ENCODE assay signal across 8 cellular contexts in the genomic region with DNA sequence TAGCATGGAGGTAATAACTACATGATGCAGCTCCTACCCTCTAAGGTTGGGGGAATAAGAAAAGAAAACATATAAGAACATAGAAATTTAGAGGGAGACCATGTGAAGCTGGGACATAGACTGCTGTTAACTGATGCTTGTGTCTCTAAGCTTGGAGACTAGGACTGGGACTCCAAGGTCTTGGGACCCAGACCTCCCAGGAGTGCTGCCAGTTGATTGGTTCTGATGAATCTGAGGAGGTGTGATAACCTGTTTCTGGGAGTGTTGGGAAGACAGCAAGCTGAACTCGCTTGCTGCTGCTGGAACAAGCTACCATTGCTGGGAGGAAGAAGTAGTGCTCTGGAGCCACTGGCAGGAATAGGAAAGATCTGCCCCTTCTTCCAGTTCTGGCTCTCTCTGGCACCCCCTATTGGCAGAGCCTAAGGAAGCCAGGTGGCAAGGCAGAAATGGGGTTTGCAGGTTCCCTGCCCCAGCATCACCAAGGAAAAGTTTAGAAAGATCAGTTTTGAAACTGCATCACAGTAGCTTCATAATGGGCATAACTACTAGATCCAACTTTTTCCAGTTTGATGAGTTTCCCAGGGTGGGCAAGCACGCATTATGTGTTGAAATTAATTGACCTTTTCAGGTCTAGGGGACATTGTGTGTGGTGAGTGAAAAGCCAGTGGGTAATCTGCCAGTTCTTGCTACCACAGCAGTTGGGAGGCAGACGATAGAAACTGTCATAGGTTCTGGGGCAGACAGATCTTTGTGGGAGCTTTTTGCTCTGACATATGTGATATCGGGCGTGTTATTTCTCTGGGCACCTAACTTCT.
DNase-seq lines count a peak whose midpoint lies in the region; ATAC-seq and TF ChIP-seq lines count a peak whose summit lies in the region.

No MANE protein-coding gene starts in this region.

- H3K9ac ChIP-seq in neuronal stem cell (ENCODE audit: low read depth, low read length, poor library complexity), result no peak overlapping the region

- H4K20me1 ChIP-seq in PC-9 (ENCODE audit: insufficient read depth), result peaks cover 58% of the 10 kb centered on the region

- ATAC-seq in HG02852 (IDR thresholded peaks at IDR 0.05; ENCODE audit: unreplicated experiment) (no peak), HG03097 (IDR thresholded peaks at IDR 0.05; ENCODE audit: low FRiP score, unreplicated experiment) (no peak)

- WGBS in neuronal stem cell (ENCODE audit: extremely low coverage in 2 of 2, insufficient read length in 2 of 2, insufficient replicate concordance in 1 of 2), 2 donors, result no CpG with 5 or more reads among the region's 5 CpGs

- no peak overlapping the region for H4K91ac ChIP-seq in neuronal stem cell (ENCODE audit: low read depth, low read length, poor library complexity)

- no peak overlapping the region for H2BK12ac ChIP-seq in neuronal stem cell (ENCODE audit: low read length)

- no peak overlapping the region for H3K4ac ChIP-seq in neuronal stem cell (ENCODE audit: low read length)

- H3F3A ChIP-seq in PC-9 (ENCODE audit: insufficient read depth, low read depth), result 0 out of 2 replicates have a peak, but pooled peaks cover 5% of the 10 kb centered on the region

- no TSS peak for BruUV-seq in PC-9 (replicated peaks; lab: Mats Ljungman, UMichigan)

- H3K4me1 ChIP-seq in PC-9 (replicated peaks; ENCODE audit: insufficient read depth), result no peaks in the 10 kb centered on the region
- H3K4me1 ChIP-seq in neuronal stem cell (ENCODE audit: control insufficient read depth in 2 of 2, insufficient read depth in 1 of 2, low read depth in 1 of 2, low read length in 2 of 2), result peaks cover 0 to 6% of the 10 kb centered on the region in 2 donors

- TF ChIP-seq CTCF in GM20000 (IDR thresholded peaks at IDR 0.05; ENCODE audit: extremely low read depth, missing control alignments), result peak; percentile 67
- peak; percentile 63 for TF ChIP-seq CTCF in PC-9 (conservative IDR thresholded peaks at IDR 0.05)
- peak; percentile 68 for TF ChIP-seq CTCF in cardiac fibroblast (IDR thresholded peaks at IDR 0.05; ENCODE audit: low read depth, low read length)

- CTCF ChIA-PET in PC-9 (lab: Charles Lee), result no interaction called here

- no peak overlapping the region for H2BK120ac ChIP-seq in neuronal stem cell (ENCODE audit: low read depth, low read length)

- H2AK5ac ChIP-seq in neuronal stem cell (ENCODE audit: low read depth, low read length), result no peak overlapping the region

- no peak overlapping the region for H2BK15ac ChIP-seq in neuronal stem cell (ENCODE audit: low read length)

- H3K9me3 ChIP-seq in PC-9 (ENCODE audit: insufficient read depth, low read depth) (no peaks in the 10 kb centered on the region), neuronal stem cell (replicated peaks in 1 of 2; ENCODE audit: control insufficient read depth in 2 of 2, insufficient read depth in 1 of 2, low read depth in 1 of 2, low read length in 2 of 2) (no peaks in the 10 kb centered on the region), MG63 (no peaks in the 10 kb centered on the region)

- H3K4me3 ChIP-seq in PC-9 (no peak overlapping the region), cardiac fibroblast (replicated peaks in 1 of 2; ENCODE audit: low read depth in 2 of 2, low read length in 2 of 2) (no peak overlapping the region), neuronal stem cell (ENCODE audit: low read length in 2 of 2) (no peak overlapping the region), MG63 (no peak overlapping the region)

- no peak overlapping the region for H4K8ac ChIP-seq in neuronal stem cell (ENCODE audit: low read depth, low read length)

- no peak overlapping the region for H2BK5ac ChIP-seq in neuronal stem cell (ENCODE audit: low read length)

- no peak overlapping the region for H3K23ac ChIP-seq in neuronal stem cell (ENCODE audit: low read depth, low read length, poor library complexity)

- H3K27me3 ChIP-seq in PC-9 (ENCODE audit: insufficient read depth, low read depth), result no peaks in the 10 kb centered on the region
- no peaks in the 10 kb centered on the region for H3K27me3 ChIP-seq in neuronal stem cell (ENCODE audit: control insufficient read depth in 3 of 3, insufficient read depth in 3 of 3, low read depth in 1 of 3, low read length in 3 of 3)
- H3K27me3 ChIP-seq in MG63, result no peaks in the 10 kb centered on the region

- H3K18ac ChIP-seq in neuronal stem cell (ENCODE audit: low read length), result no peak overlapping the region

- H3K79me1 ChIP-seq in neuronal stem cell (ENCODE audit: low read depth, low read length), result no peaks in the 10 kb centered on the region

- no peak overlapping the region for H3K14ac ChIP-seq in neuronal stem cell (ENCODE audit: low read length)

- intact Hi-C loops in PC-9 (cut with micrococcal nuclease; ENCODE audit: unreplicated experiment), result no loop called here

- H3K27ac ChIP-seq in PC-9 (no peak overlapping the region), neuronal stem cell (replicated peaks; ENCODE audit: low read length) (no peak overlapping the region)

- POLR2A ChIA-PET in PC-9 (lab: Charles Lee; ENCODE audit: unreplicated experiment), result no interaction called here

- H3K36me3 ChIP-seq in PC-9 (ENCODE audit: low read depth), result peaks cover 5% of the 10 kb centered on the region; the same call in 1 of the 2 replicates
- no peaks in the 10 kb centered on the region for H3K36me3 ChIP-seq in neuronal stem cell (replicated peaks in 1 of 2; ENCODE audit: control insufficient read depth in 2 of 2, insufficient read depth in 2 of 2, low read length in 2 of 2)
- peaks cover 4% of the 10 kb centered on the region for H3K36me3 ChIP-seq in MG63

- no peaks in the 10 kb centered on the region for H3K9me2 ChIP-seq in PC-9 (ENCODE audit: insufficient read depth)

- H3K4me2 ChIP-seq in PC-9 (no peak overlapping the region), neuronal stem cell (ENCODE audit: insufficient read depth, low read length, poor library complexity, severe bottlenecking) (no peak overlapping the region)

- DNase-seq in AML-193 (lab: John Stamatoyannopoulos, UW), result peak; percentile 21 to 28
- DNase-seq in GM20000 (ENCODE audit: low spot score), result peak; percentile 22
- DNase-seq in PC-9, result peak in 1 of 2 experiments; percentile 9
- DNase-seq in cardiac fibroblast (ENCODE audit: low read depth in 2 of 2), result peak in 1 of 2 donors; percentile 35
- DNase-seq in neuronal stem cell (ENCODE audit: low spot score), result peak; percentile 33
- DNase-seq in MG63, result no peak

- peaks cover 78% of the 10 kb centered on the region for H3K79me2 ChIP-seq in PC-9 (ENCODE audit: low read depth)

- no peak overlapping the region for H2AFZ ChIP-seq in PC-9
- no peak overlapping the region for H2AFZ ChIP-seq in neuronal stem cell (ENCODE audit: low read length)
